Comparison of ENCODE assay signal across 8 cellular contexts in genomic region chr5:131810510-131811249, GRCh38. TPM values are rescaled to one million over a fixed set of nuclear protein-coding genes. Genes with fewer than 3 reads are reported as not detected.
A peak's percentile ranks its signal among the peaks of the same experiment; 100 is the strongest.
DNase-seq lines count a peak whose midpoint lies in the region; ATAC-seq, FAIRE-seq and TF ChIP-seq lines count a peak whose summit lies in the region.

No MANE protein-coding gene starts in this region.

- no peak overlapping the region for H3K4me3 ChIP-seq in mesendoderm (ENCODE audit: low read length)

- no peaks in the 10 kb centered on the region for H3K36me3 Mint-ChIP-seq in brain

- no peak for TF ChIP-seq POLR2A in H54 (IDR thresholded peaks at IDR 0.05; ENCODE audit: low read depth, low read length)

- peak; percentile 47 to 59 for TF ChIP-seq CTCF in brain (conservative IDR thresholded peaks at IDR 0.05)

- no peaks in the 10 kb centered on the region for H3K36me3 ChIP-seq in mesendoderm (ENCODE audit: control insufficient read depth, insufficient read depth, low read length)

- no peaks in the 10 kb centered on the region for H3K79me2 ChIP-seq in mesendoderm (ENCODE audit: control insufficient read depth, insufficient read depth, low read length)

- no peaks in the 10 kb centered on the region for H3K79me1 ChIP-seq in mesendoderm (ENCODE audit: low read length)

- peaks cover 7% of the 10 kb centered on the region for H3K4me1 Mint-ChIP-seq in brain

- no peaks in the 10 kb centered on the region for H3K27me3 ChIP-seq in mesendoderm (ENCODE audit: insufficient read depth, low read length, poor library complexity)

- H3K4me2 ChIP-seq in mesendoderm (ENCODE audit: low read length): no peak overlapping the region

- no peak overlapping the region for H4K8ac ChIP-seq in mesendoderm (ENCODE audit: low read depth, low read length)

- no peaks in the 10 kb centered on the region for H3K27me3 Mint-ChIP-seq in brain

- H3K23ac ChIP-seq in mesendoderm (ENCODE audit: low read length): no peak overlapping the region

- ATAC-seq in HG03460 (IDR thresholded peaks at IDR 0.05; ENCODE audit: unreplicated experiment) (peak; percentile 67), GM18517 (IDR thresholded peaks at IDR 0.05; ENCODE audit: unreplicated experiment) (no peak)

- WGBS in mesendoderm (ENCODE audit: extremely low coverage, insufficient coverage, low lambda C conversion rate): no CpG with 5 or more reads among the region's 3 CpGs

- no peak overlapping the region for H3K27ac ChIP-seq in mesendoderm (ENCODE audit: low read depth, low read length)

- H3K4ac ChIP-seq in mesendoderm (ENCODE audit: low read depth, low read length): no peak overlapping the region

- no peak overlapping the region for H4K5ac ChIP-seq in mesendoderm (ENCODE audit: low read length)

- no peak for FAIRE-seq in H54 (lab: Jason Lieb, UNC)

- H3K56ac ChIP-seq in mesendoderm (ENCODE audit: low read length): no peak overlapping the region

- H2BK15ac ChIP-seq in mesendoderm (replicated peaks; ENCODE audit: low read depth): no peak overlapping the region

- peak; percentile 6 for DNase-seq in stimulated activated CD4-positive, alpha-beta T cell treated with anti-CD3 and anti-CD28 coated beads, Interleukin-4, amount 100 ng/mL, for 24 hours
- no peak for DNase-seq in stimulated activated CD4-positive, alpha-beta T cell treated with anti-CD3 and anti-CD28 coated beads, Interleukin-2, amount 100 ng/mL, for 48 hours
- DNase-seq in mesendoderm (peak; percentile 37), H54 (ENCODE audit: insufficient read length, low spot score) (no peak), CD1c-positive myeloid dendritic cell (ENCODE audit: extremely low spot score) (no peak)

- no peak overlapping the region for H2AK5ac ChIP-seq in mesendoderm (ENCODE audit: low read length)

- H2BK5ac ChIP-seq in mesendoderm (ENCODE audit: low read length): no peak overlapping the region

- no peak overlapping the region for H3K18ac ChIP-seq in mesendoderm (ENCODE audit: low read length)

- peak overlapping the region in 3 of 5 experiments; percentile 5 to 63 (median 45) for H3K27ac Mint-ChIP-seq in brain

- H3K4me3 Mint-ChIP-seq in brain: peak overlapping the region in 1 of 5 experiments; percentile 8

- peaks cover 5% of the 10 kb centered on the region for H3K4me1 ChIP-seq in mesendoderm (ENCODE audit: control insufficient read depth, low read depth, low read length)

- H2BK120ac ChIP-seq in mesendoderm (ENCODE audit: low read depth, low read length): no peak overlapping the region

- peaks cover 0 to 4% (median 0%) of the 10 kb centered on the region in 5 experiments for H3K9me3 Mint-ChIP-seq in brain

- no peak overlapping the region for H3K9ac ChIP-seq in mesendoderm (ENCODE audit: low read length)

RNA-seq across cellular contexts. Expression of gene FNIP1, which starts 13.9 kb away (rescaled TPM):
- polyA plus RNA-seq in brain (ENCODE audit: insufficient read depth, low read depth, low replicate concordance): 2.6 TPM
- 3.9 TPM for polyA plus RNA-seq in mesendoderm (2013, experiment 1 of 2)
- polyA plus RNA-seq in mesendoderm (2013, experiment 2 of 2): 3.9 TPM

Comparison
In these comparisons a context has a peak if more than half of its experiments do, and no peak if none do; other contexts are left out.
1. DNase-seq: peak in stimulated activated CD4-positive, alpha-beta T cell treated with anti-CD3 and anti-CD28 coated beads, Interleukin-4, amount 100 ng/mL, for 24 hours (single experiment) and mesendoderm (single experiment); none in stimulated activated CD4-positive, alpha-beta T cell treated with anti-CD3 and anti-CD28 coated beads, Interleukin-2, amount 100 ng/mL, for 48 hours (0 of 2), H54 (single experiment) and CD1c-positive myeloid dendritic cell (single experiment).